12 cellular contexts compared by ENCODE assay signal in genomic region chr6:13668291-13668928, GRCh38. TPM values are rescaled to one million over a fixed set of nuclear protein-coding genes. Genes with fewer than 3 reads are reported as not detected.
DNase-seq lines count a peak whose midpoint lies in the region; ATAC-seq and TF ChIP-seq lines count a peak whose summit lies in the region.
"Had no signal": no experiment of that assay in that cellular context is flagged by ENCODE, and none has a peak within 500 bp of the region (broad histone marks: within the 10 kb centered on the region; RNA-seq: fewer than 3 reads in every experiment).

No MANE protein-coding gene starts in this region.

- H3K9me3 ChIP-seq in heart right ventricle = peaks cover 0 to 15% (median 0%) of the 10 kb centered on the region in 11 donors

- intact Hi-C loops in heart right ventricle (cut with DNase I) = no loop called here

- H3K4me1 ChIP-seq in heart right ventricle = peaks cover 0 to 71% (median 24%) of the 10 kb centered on the region in 9 donors

- in situ Hi-C loops in SK-MEL-5 (cut with HindIII; ENCODE audit: low pct_unique_long_range_greater_than_20kb, low sequenced_read_pairs) = no loop called here

- peak; percentile 78 for ATAC-seq in GM21447 (IDR thresholded peaks at IDR 0.05; ENCODE audit: unreplicated experiment)
- ATAC-seq in heart right ventricle = no peak
- ATAC-seq in GM21825 (IDR thresholded peaks at IDR 0.05; ENCODE audit: unreplicated experiment) = no peak
- ATAC-seq: heart left ventricle had no signal

- DNase-seq in CMK (ENCODE audit: low read depth) = peak; percentile 27
- DNase-seq in SK-MEL-5 (ENCODE audit: low read depth, low spot score) = peak; percentile 14
- peak; percentile 63 for DNase-seq in fibroblast of pulmonary artery (ENCODE audit: low read depth)
- no peak for DNase-seq in NCI-H2196 (lab: John Stamatoyannopoulos, UW; ENCODE audit: unreplicated experiment)
- DNase-seq in dedifferentiated amniotic fluid mesenchymal stem cell (ENCODE audit: extremely low spot score) = no peak
- DNase-seq in heart right ventricle = no peak
- DNase-seq: central memory CD4-positive, alpha-beta T cell; heart left ventricle; NCI-H1436 treated with DMSO at 0.1 percent for 48 hours; stimulated activated naive CD4-positive, alpha-beta T cell treated with Interleukin-2 at 50 U/mL for 16 hours had no signal

- H3K27me3 ChIP-seq in heart right ventricle = no peaks in the 10 kb centered on the region
- H3K27me3 ChIP-seq: heart left ventricle had no signal

- TF ChIP-seq CTCF in fibroblast of pulmonary artery (IDR thresholded peaks at IDR 0.05; ENCODE audit: low read length, missing control alignments) (no peak), heart right ventricle (IDR thresholded peaks at IDR 0.05) (no peak)

- no peaks in the 10 kb centered on the region for H3K36me3 ChIP-seq in heart right ventricle
- H3K36me3 ChIP-seq: heart left ventricle had no signal

- WGBS in heart right ventricle, 2 donors = 74 to 85% methylated on average over 2 of the region's 2 CpGs

- no peak overlapping the region for H3K27ac ChIP-seq in heart right ventricle
- H3K27ac ChIP-seq: heart left ventricle had no signal

- H3K4me3 ChIP-seq in fibroblast of pulmonary artery (replicated peaks; ENCODE audit: low read depth, low read length) (no peak overlapping the region), heart right ventricle (no peak overlapping the region)
- H3K4me3 ChIP-seq: heart left ventricle had no signal

RNA-seq across cellular contexts. Expression of gene RANBP9, which starts 43.2 kb away (rescaled TPM):
- 27.2 and 30.7 TPM in 2 replicates for total RNA-seq in SK-MEL-5 (2014; rRNA removed; shearing (Covaris generic))
- 45.1 and 61.2 TPM in 2 replicates for polyA plus RNA-seq in SK-MEL-5 (2015; cell fraction: cytosol; rRNA removed)
- 40.6 and 41.7 TPM in 2 replicates for polyA plus RNA-seq in SK-MEL-5 (2015; cell fraction: nucleus; rRNA removed)
- total RNA-seq in heart right ventricle = 10 to 100 TPM; 29.4 to 41.6 (median 35.9) TPM
- polyA plus RNA-seq in heart right ventricle = 10 to 100 TPM; 10.0 to 17.2 TPM

RNA-seq across cellular contexts. Expression of gene NOL7, which starts 53.3 kb away (rescaled TPM):
- 170 and 179 TPM in 2 replicates for total RNA-seq in SK-MEL-5 (2014; rRNA removed; shearing (Covaris generic))
- 153 and 231 TPM in 2 replicates for polyA plus RNA-seq in SK-MEL-5 (2015; cell fraction: cytosol; rRNA removed)
- 37.2 and 47.4 TPM in 2 replicates for polyA plus RNA-seq in SK-MEL-5 (2015; cell fraction: nucleus; rRNA removed)
- 10 to 100 TPM; 41.5 to 55.8 (median 46.8) TPM for total RNA-seq in heart right ventricle
- 100 to 1,000 TPM in 1 of 2 donors, 10 to 100 TPM in 1; 45.3 to 112 TPM for polyA plus RNA-seq in heart right ventricle

Comparison
In these comparisons a context has a peak if more than half of its experiments do, and no peak if none do; other contexts are left out.
1. DNase-seq: peak in CMK (single experiment), SK-MEL-5 (single experiment) and fibroblast of pulmonary artery (single experiment); none in NCI-H2196 (single experiment), dedifferentiated amniotic fluid mesenchymal stem cell (single experiment) and heart right ventricle (0 of 2).